8 cellular contexts compared by ENCODE assay signal in the genomic region with DNA sequence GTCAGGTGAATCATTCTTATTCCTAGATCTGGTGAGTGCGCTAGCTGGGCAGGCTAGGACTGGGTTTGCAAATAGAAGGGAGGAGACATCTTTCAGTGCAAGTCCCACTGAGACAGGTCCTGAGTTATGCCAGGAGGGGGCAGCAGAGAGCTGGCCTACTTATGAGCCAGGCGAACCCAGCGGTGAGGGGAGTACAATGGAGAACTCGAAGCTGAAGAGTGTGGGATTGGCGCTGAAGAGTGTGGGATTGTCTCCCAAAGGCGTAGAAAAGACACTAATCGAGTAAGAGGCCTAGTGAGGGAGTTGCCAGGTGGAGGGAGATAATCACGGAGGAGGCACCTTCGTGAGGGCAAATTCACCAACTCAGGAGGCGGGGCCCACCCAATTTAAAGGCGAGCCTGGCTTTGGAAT.
DNase-seq lines count a peak whose midpoint lies in the region; ATAC-seq, FAIRE-seq and TF ChIP-seq lines count a peak whose summit lies in the region.

No MANE protein-coding gene starts in this region.

- no peaks in the 10 kb centered on the region for H3K27me3 ChIP-seq in DOHH2 (ENCODE audit: control insufficient read depth, low read length)
- no peaks in the 10 kb centered on the region for H3K27me3 ChIP-seq in gastroesophageal sphincter
- no peaks in the 10 kb centered on the region for H3K27me3 ChIP-seq in parathyroid adenoma (ENCODE audit: control insufficient read depth, insufficient read depth, low read length)
- no peaks in the 10 kb centered on the region for H3K27me3 ChIP-seq in upper lobe of left lung

- peaks cover 2% of the 10 kb centered on the region for H3K4me1 Mint-ChIP-seq in activated T-helper 2 cell treated with anti-CD3 and anti-CD28 coated beads, Interferon-gamma antibody, Interleukin-2, Interleukin-4, amounts not matched to agents 10 μg/mL and 5 μg/mL and 100 μg/mL, durations not matched to agents 14 hours and 24 hours and 36 hours (ENCODE audit: low read depth)

- H3K36me3 ChIP-seq in DOHH2 (ENCODE audit: control insufficient read depth, low read length) = no peaks in the 10 kb centered on the region
- H3K36me3 ChIP-seq in gastroesophageal sphincter = no peaks in the 10 kb centered on the region
- H3K36me3 ChIP-seq in parathyroid adenoma (ENCODE audit: control insufficient read depth, insufficient read depth, low read length) = no peaks in the 10 kb centered on the region
- no peaks in the 10 kb centered on the region for H3K36me3 ChIP-seq in upper lobe of left lung

- H3K79me2 ChIP-seq in DOHH2 (ENCODE audit: control insufficient read depth, low read length) (no peaks in the 10 kb centered on the region), parathyroid adenoma (no peaks in the 10 kb centered on the region)

- no peak for FAIRE-seq in RCC 7860 (lab: Jason Lieb, UNC)

- no peaks in the 10 kb centered on the region for H3K27me3 Mint-ChIP-seq in activated T-helper 2 cell treated with anti-CD3 and anti-CD28 coated beads, Interferon-gamma antibody, Interleukin-2, Interleukin-4, amounts not matched to agents 10 μg/mL and 5 μg/mL and 100 μg/mL, durations not matched to agents 14 hours and 24 hours and 36 hours (ENCODE audit: low read depth)

- H3K4me2 ChIP-seq in DOHH2 (ENCODE audit: low read length) (no peak overlapping the region), parathyroid adenoma (ENCODE audit: low read length) (peak overlapping the region; percentile 13)

- H3K27ac ChIP-seq in DOHH2 (ENCODE audit: low read depth, low read length) (no peak overlapping the region), gastroesophageal sphincter (no peak overlapping the region), parathyroid adenoma (no peak overlapping the region), upper lobe of left lung (no peak overlapping the region)

- peak; percentile 95 for ATAC-seq in GM21447 (IDR thresholded peaks at IDR 0.05; ENCODE audit: unreplicated experiment)
- peak; percentile 75 for ATAC-seq in gastroesophageal sphincter
- ATAC-seq in upper lobe of left lung (ENCODE audit: low FRiP score in 2 of 2) = peak; percentile 72 to 86

- TF ChIP-seq POLR2A in gastroesophageal sphincter (IDR thresholded peaks at IDR 0.05) (no peak), upper lobe of left lung (IDR thresholded peaks at IDR 0.05) (no peak)

- no peaks in the 10 kb centered on the region for H3K9me2 ChIP-seq in DOHH2 (replicated peaks; ENCODE audit: control insufficient read depth, low read length)

- no peaks in the 10 kb centered on the region for H3K36me3 Mint-ChIP-seq in activated T-helper 2 cell treated with anti-CD3 and anti-CD28 coated beads, Interferon-gamma antibody, Interleukin-2, Interleukin-4, amounts not matched to agents 10 μg/mL and 5 μg/mL and 100 μg/mL, durations not matched to agents 14 hours and 24 hours and 36 hours (ENCODE audit: low read depth)

- H2AFZ ChIP-seq in parathyroid adenoma = no peak overlapping the region

- H3K9me3 ChIP-seq in DOHH2 (ENCODE audit: control insufficient read depth, insufficient read depth, low read length) = no peaks in the 10 kb centered on the region
- no peaks in the 10 kb centered on the region for H3K9me3 ChIP-seq in gastroesophageal sphincter
- H3K9me3 ChIP-seq in parathyroid adenoma (ENCODE audit: control insufficient read depth, low read length) = no peaks in the 10 kb centered on the region
- no peaks in the 10 kb centered on the region for H3K9me3 ChIP-seq in upper lobe of left lung

- H3K4me3 ChIP-seq in DOHH2 (ENCODE audit: low read length) = no peak overlapping the region
- H3K4me3 ChIP-seq in gastroesophageal sphincter = no peak overlapping the region
- no peak overlapping the region for H3K4me3 ChIP-seq in parathyroid adenoma (ENCODE audit: low read depth, low read length)
- H3K4me3 ChIP-seq in upper lobe of left lung = no peak overlapping the region

- H3F3A ChIP-seq in DOHH2 (ENCODE audit: control insufficient read depth, insufficient read depth) = no peaks in the 10 kb centered on the region

- H4K20me1 ChIP-seq in DOHH2 (ENCODE audit: control insufficient read depth, insufficient read depth, low read depth, low read length) = no peaks in the 10 kb centered on the region

- no peak overlapping the region for H3K4me3 Mint-ChIP-seq in activated T-helper 2 cell treated with anti-CD3 and anti-CD28 coated beads, Interferon-gamma antibody, Interleukin-2, Interleukin-4, amounts not matched to agents 10 μg/mL and 5 μg/mL and 100 μg/mL, durations not matched to agents 14 hours and 24 hours and 36 hours (ENCODE audit: low read depth)

- no peak for TF ChIP-seq EP300 in gastroesophageal sphincter (IDR thresholded peaks at IDR 0.05)
- no peak for TF ChIP-seq EP300 in upper lobe of left lung (IDR thresholded peaks at IDR 0.05)

- no peak overlapping the region for H3K9ac ChIP-seq in parathyroid adenoma

- no peak overlapping the region for H3K27ac Mint-ChIP-seq in activated T-helper 2 cell treated with anti-CD3 and anti-CD28 coated beads, Interferon-gamma antibody, Interleukin-2, Interleukin-4, amounts not matched to agents 10 μg/mL and 5 μg/mL and 100 μg/mL, durations not matched to agents 14 hours and 24 hours and 36 hours

- DNase-seq in HT1080 (ENCODE audit: low read depth) = peak; percentile 68
- peak; percentile 7 for DNase-seq in RCC 7860 (ENCODE audit: low spot score)
- DNase-seq in activated T-helper 2 cell treated with anti-CD3 and anti-CD28 coated beads, Interferon-gamma antibody, Interleukin-2, Interleukin-4, amounts not matched to agents 10 μg/mL and 5 μg/mL and 100 μg/mL, durations not matched to agents 14 hours and 24 hours and 36 hours (ENCODE audit: low spot score) = peak; percentile 10
- DNase-seq in upper lobe of left lung = peak in 1 of 2 donors; percentile 69

- H3K4me1 ChIP-seq in DOHH2 (ENCODE audit: control insufficient read depth, low read length) (no peaks in the 10 kb centered on the region), gastroesophageal sphincter (no peaks in the 10 kb centered on the region), parathyroid adenoma (no peaks in the 10 kb centered on the region), upper lobe of left lung (no peaks in the 10 kb centered on the region)

- WGBS in gastroesophageal sphincter (ENCODE audit: low coverage in 1 of 2), 2 donors = 15 to 42% methylated on average over 7 to 9 of the region's 11 CpGs
- 5 to 28% methylated on average over 8 to 11 of the region's 11 CpGs for WGBS in upper lobe of left lung, 2 donors

- H3K9me3 Mint-ChIP-seq in activated T-helper 2 cell treated with anti-CD3 and anti-CD28 coated beads, Interferon-gamma antibody, Interleukin-2, Interleukin-4, amounts not matched to agents 10 μg/mL and 5 μg/mL and 100 μg/mL, durations not matched to agents 14 hours and 24 hours and 36 hours = no peaks in the 10 kb centered on the region

- TF ChIP-seq CTCF in DOHH2 (IDR thresholded peaks at IDR 0.05; ENCODE audit: low read depth, low read length, poor library complexity, severe bottlenecking) (peak; percentile 75), gastroesophageal sphincter (IDR thresholded peaks at IDR 0.05) (peak; percentile 48 to 84 (median 58)), parathyroid adenoma (IDR thresholded peaks at IDR 0.05) (peak; percentile 73), upper lobe of left lung (IDR thresholded peaks at IDR 0.05) (peak; percentile 49 to 76 (median 66))

- intact Hi-C loops in activated T-helper 2 cell treated with anti-CD3 and anti-CD28 coated beads, Interferon-gamma antibody, Interleukin-2, Interleukin-4, amounts not matched to agents 10 μg/mL and 5 μg/mL and 100 μg/mL, durations not matched to agents 14 hours and 24 hours and 36 hours (cut with micrococcal nuclease) = loop anchor here (1.0 kb wide), 1 partner anchor 84 kb away; no protein-coding TSS in a partner anchor
